16 cellular contexts compared by ENCODE assay signal in the genomic region with DNA sequence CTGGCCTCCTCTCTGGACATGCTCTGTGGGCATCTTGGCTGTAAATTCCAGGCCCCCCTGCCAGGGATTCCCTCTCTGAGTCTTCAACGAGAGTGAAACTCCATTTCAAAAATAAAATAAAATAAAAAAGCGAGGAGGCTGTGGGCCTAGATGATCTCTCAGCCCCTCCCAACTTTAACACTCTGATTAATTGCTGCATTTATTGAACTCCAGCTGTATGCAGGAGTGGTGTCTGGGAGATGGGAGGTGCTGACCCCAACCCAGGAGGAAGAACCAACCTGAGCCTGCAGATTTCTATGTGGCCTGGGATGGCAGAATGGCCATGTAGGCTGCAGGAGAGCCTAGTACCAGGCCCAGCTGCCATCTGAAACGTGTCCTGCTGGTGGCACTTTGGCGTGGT.
A peak's percentile ranks its signal among the peaks of the same experiment; 100 is the strongest.
DNase-seq lines count a peak whose midpoint lies in the region; ATAC-seq, FAIRE-seq and TF ChIP-seq lines count a peak whose summit lies in the region.
"Had no signal": no experiment of that assay in that cellular context is flagged by ENCODE, and none has a peak within 500 bp of the region (broad histone marks: within the 10 kb centered on the region; RNA-seq: fewer than 3 reads in every experiment).

No MANE protein-coding gene starts in this region.

- H3K4me1 ChIP-seq in astrocyte (ENCODE audit: insufficient read depth, low read length) = peaks cover 47% of the 10 kb centered on the region
- H3K4me1 ChIP-seq in left lung = peaks cover 31 to 58% of the 10 kb centered on the region in 2 donors
- H3K4me1 ChIP-seq in spleen = peaks cover 26 to 65% (median 56%) of the 10 kb centered on the region in 6 donors

- no peaks in the 10 kb centered on the region for H3K36me3 ChIP-seq in astrocyte (ENCODE audit: insufficient read depth, low read length)
- no peaks in the 10 kb centered on the region for H3K36me3 ChIP-seq in left lung
- no peaks in the 10 kb centered on the region for H3K36me3 ChIP-seq in spleen

- no peaks in the 10 kb centered on the region for H3K79me2 ChIP-seq in astrocyte (ENCODE audit: insufficient read depth, low read length)

- H3K9me3 ChIP-seq in astrocyte (ENCODE audit: insufficient read depth, low read depth, low read length) = peaks cover 10% of the 10 kb centered on the region
- H3K9me3 ChIP-seq in left lung = peaks cover 0 to 16% of the 10 kb centered on the region in 2 donors
- peaks cover 0 to 14% (median 13%) of the 10 kb centered on the region in 8 donors for H3K9me3 ChIP-seq in spleen

- H3K27me3 ChIP-seq in astrocyte (ENCODE audit: insufficient read depth, low read length) = no peaks in the 10 kb centered on the region
- no peaks in the 10 kb centered on the region for H3K27me3 ChIP-seq in left lung
- peaks cover 0 to 41% (median 9%) of the 10 kb centered on the region in 7 donors for H3K27me3 ChIP-seq in spleen (replicated peaks in 1 of 7)

- H2AFZ ChIP-seq in astrocyte (ENCODE audit: low read depth, low read length) = peak overlapping the region; percentile 53

- no peak overlapping the region for H3K4me3 Mint-ChIP-seq in Calu3 (ENCODE audit: low read depth, unreplicated experiment)
- peak overlapping the region; percentile 27 for H3K4me3 Mint-ChIP-seq in astrocyte (ENCODE audit: unreplicated experiment)
- H3K4me3 Mint-ChIP-seq: immature natural killer cell had no signal

- H3K27ac ChIP-seq in astrocyte (ENCODE audit: low read depth, low read length) = no peak overlapping the region
- H3K27ac ChIP-seq in left lung = peak overlapping the region; percentile 50 to 95
- peak overlapping the region in 6 of 8 donors; percentile 2 to 90 (median 35) for H3K27ac ChIP-seq in spleen

- BruUV-seq in Calu3 (replicated peaks; lab: Mats Ljungman, UMichigan) = no TSS peak

- no peak overlapping the region for H3K4me2 ChIP-seq in astrocyte (ENCODE audit: low read length)

- CTCF ChIA-PET in Calu3 (lab: Charles Lee) = no interaction called here

- H3K27ac Mint-ChIP-seq in Calu3 (ENCODE audit: unreplicated experiment) (peak overlapping the region; percentile 98), astrocyte (ENCODE audit: unreplicated experiment) (peak overlapping the region; percentile 77)
- H3K27ac Mint-ChIP-seq: immature natural killer cell had no signal

- H3K27me3 Mint-ChIP-seq in Calu3 (ENCODE audit: unreplicated experiment) (no peaks in the 10 kb centered on the region), astrocyte (ENCODE audit: low read depth, unreplicated experiment) (no peaks in the 10 kb centered on the region)

- DNase-seq in Calu3 (no peak), astrocyte (ENCODE audit: low read depth) (no peak), left lung (no peak), spleen (no peak), RCC 7860 (ENCODE audit: low spot score) (no peak), A172 (ENCODE audit: low spot score) (no peak), NCI-H187 (lab: John Stamatoyannopoulos, UW) (no peak)
- DNase-seq in activated CD4-positive, alpha-beta T cell treated with anti-CD3 and anti-CD28 coated beads for 1 hour = no peak
- DNase-seq: activated CD4-positive, alpha-beta T cell treated with anti-CD3 and anti-CD28 coated beads for 48 hours; activated effector memory CD4-positive, alpha-beta T cell treated with Interleukin-2 at 50 U/mL for 16 hours; cerebellar nuclear complex; GDM1; immature natural killer cell; naive thymus-derived CD4-positive, alpha-beta T cell; NCI-H2029 had no signal

- H4K20me1 ChIP-seq in astrocyte (ENCODE audit: insufficient read depth, low read length) = no peaks in the 10 kb centered on the region

- no peak overlapping the region for H3K9ac ChIP-seq in astrocyte (ENCODE audit: low read length)

- H3K4me1 Mint-ChIP-seq in Calu3 (ENCODE audit: low read depth, unreplicated experiment) (peaks cover 20% of the 10 kb centered on the region), astrocyte (ENCODE audit: low read depth, unreplicated experiment) (peaks cover 35% of the 10 kb centered on the region)

- intact Hi-C loops in Calu3 (cut with micrococcal nuclease; ENCODE audit: unreplicated experiment) (no loop called here), left lung (cut with DNase I) (no loop called here), spleen (cut with DNase I; ENCODE audit: low total_unique reads) (no loop called here)

- ATAC-seq in left lung = no peak
- ATAC-seq: naive thymus-derived CD4-positive, alpha-beta T cell had no signal

- no peak for TF ChIP-seq CTCF in Calu3 (IDR thresholded peaks at IDR 0.05; ENCODE audit: unreplicated experiment)
- no peak for TF ChIP-seq CTCF in astrocyte (IDR thresholded peaks at IDR 0.05; ENCODE audit: insufficient read depth, low read depth, low read length)
- no peak for TF ChIP-seq CTCF in left lung (IDR thresholded peaks at IDR 0.05)
- no peak for TF ChIP-seq CTCF in spleen (IDR thresholded peaks at IDR 0.05 in 8 of 11, conservative IDR thresholded peaks at IDR 0.05 in 3 of 11)

- H3K4me3 ChIP-seq in astrocyte (ENCODE audit: insufficient read depth, low read depth, low read length) (no peak overlapping the region), left lung (no peak overlapping the region), spleen (no peak overlapping the region)

- no peak for TF ChIP-seq POLR2A in spleen (IDR thresholded peaks at IDR 0.05)

- WGBS in spleen, 5 donors = 69 to 93% (median 84%) methylated on average over 4 of the region's 4 CpGs

- H3K9me3 Mint-ChIP-seq in Calu3 (ENCODE audit: low read depth, unreplicated experiment) (no peaks in the 10 kb centered on the region), astrocyte (ENCODE audit: unreplicated experiment) (peaks cover 5% of the 10 kb centered on the region)

- peaks cover 30% of the 10 kb centered on the region for H3K36me3 Mint-ChIP-seq in Calu3 (ENCODE audit: insufficient read depth, unreplicated experiment)
- H3K36me3 Mint-ChIP-seq in astrocyte (ENCODE audit: low read depth, unreplicated experiment) = no peaks in the 10 kb centered on the region

- FAIRE-seq in astrocyte (lab: Jason Lieb, UNC) (no peak), RCC 7860 (lab: Jason Lieb, UNC) (no peak)
- FAIRE-seq: GM18507 had no signal
